Comparison of ENCODE assay signal across 19 cellular contexts in genomic region chr6:73073238-73073637, GRCh38.
DNase-seq lines count a peak whose midpoint lies in the region; TF ChIP-seq lines count a peak whose summit lies in the region.
"Had no signal": no experiment of that assay in that cellular context is flagged by ENCODE, and none has a peak within 500 bp of the region (broad histone marks: within the 10 kb centered on the region; RNA-seq: fewer than 3 reads in every experiment).

No MANE protein-coding gene starts in this region.

- H3K27me3 ChIP-seq in breast epithelium, result no peaks in the 10 kb centered on the region
- H3K27me3 ChIP-seq in mammary epithelial cell (ENCODE audit: insufficient read depth, low read length), result no peaks in the 10 kb centered on the region
- H3K27me3 ChIP-seq in osteoblast (ENCODE audit: insufficient read depth, low read length), result no peaks in the 10 kb centered on the region
- H3K27me3 ChIP-seq: Peyer's patch had no signal

- H3K27ac ChIP-seq in breast epithelium (no peak overlapping the region), mammary epithelial cell (ENCODE audit: insufficient read depth, low read depth, low read length) (no peak overlapping the region), osteoblast (ENCODE audit: low read depth, low read length) (peak overlapping the region; percentile 0), substantia nigra (ENCODE audit: low read depth, low read length, poor library complexity, severe bottlenecking) (no peak overlapping the region)
- H3K27ac ChIP-seq: Peyer's patch had no signal

- H3K36me3 Mint-ChIP-seq in MCF 10A (ENCODE audit: insufficient read depth, unreplicated experiment), result no peaks in the 10 kb centered on the region
- H3K36me3 Mint-ChIP-seq: CD4-positive, CD25-positive, alpha-beta regulatory T cell had no signal

- H3K4me2 ChIP-seq in mammary epithelial cell (ENCODE audit: insufficient read depth, low read depth, low read length), result no peak overlapping the region
- no peak overlapping the region for H3K4me2 ChIP-seq in osteoblast (ENCODE audit: insufficient read depth, low read length)

- intact Hi-C loops in MCF 10A (cut with micrococcal nuclease) (no loop called here), breast epithelium (cut with DNase I; ENCODE audit: low total_unique reads) (no loop called here), mammary epithelial cell (cut with micrococcal nuclease) (no loop called here)

- H3K9me3 ChIP-seq in breast epithelium, result no peaks in the 10 kb centered on the region
- H3K9me3 ChIP-seq in mammary epithelial cell (replicated peaks; ENCODE audit: insufficient read depth, low read length), result no peaks in the 10 kb centered on the region
- no peaks in the 10 kb centered on the region for H3K9me3 ChIP-seq in osteoblast (ENCODE audit: low read depth, low read length)
- H3K9me3 ChIP-seq: Peyer's patch had no signal

- TF ChIP-seq CTCF in MCF 10A (IDR thresholded peaks at IDR 0.05; ENCODE audit: unreplicated experiment), result no peak
- TF ChIP-seq CTCF in breast epithelium (IDR thresholded peaks at IDR 0.05), result no peak
- no peak for TF ChIP-seq CTCF in mammary epithelial cell (conservative IDR thresholded peaks at IDR 0.05 in 1 of 2, IDR thresholded peaks at IDR 0.05 in 1 of 2; ENCODE audit: extremely low read depth in 1 of 2, insufficient read depth in 1 of 2, low read depth in 1 of 2, low read length in 2 of 2)
- no peak for TF ChIP-seq CTCF in osteoblast (IDR thresholded peaks at IDR 0.05; ENCODE audit: extremely low read depth, low read depth, low read length)

- dilution Hi-C loops in mammary epithelial cell (cut with HindIII; ENCODE audit: low sequenced_read_pairs), result no loop called here

- H3K4me3 Mint-ChIP-seq in MCF 10A (ENCODE audit: unreplicated experiment), result no peak overlapping the region
- H3K4me3 Mint-ChIP-seq: CD4-positive, CD25-positive, alpha-beta regulatory T cell had no signal

- H3K4me1 ChIP-seq in breast epithelium, result no peaks in the 10 kb centered on the region
- no peaks in the 10 kb centered on the region for H3K4me1 ChIP-seq in mammary epithelial cell (ENCODE audit: insufficient read depth, low read length)
- H3K4me1 ChIP-seq in osteoblast (ENCODE audit: insufficient read depth, low read length), result peaks cover 9% of the 10 kb centered on the region
- H3K4me1 ChIP-seq: Peyer's patch had no signal

- H3K4me3 ChIP-seq in breast epithelium (no peak overlapping the region), mammary epithelial cell (replicated peaks in 1 of 3; ENCODE audit: insufficient read depth in 1 of 3, low read depth in 2 of 3, low read length in 3 of 3) (no peak overlapping the region), osteoblast (ENCODE audit: insufficient read depth, low read length) (no peak overlapping the region)
- H3K4me3 ChIP-seq: Peyer's patch had no signal

- in situ Hi-C loops in mammary epithelial cell (cut with MboI; ENCODE audit: low sequenced_read_pairs in 2 of 2), result no loop called here

- WGBS in mammary epithelial cell (ENCODE audit: low coverage, missing lambda C conversion rate), result 92% methylated on average over 2 of the region's 2 CpGs

- BruUV-seq in MCF 10A (replicated peaks; lab: Mats Ljungman, UMichigan) (no TSS peak), mammary epithelial cell (replicated peaks; lab: Mats Ljungman, UMichigan) (no TSS peak)

- CTCF ChIA-PET in MCF 10A (lab: Yijun Ruan, JAX) (interaction anchor here (1.0 to 1.1 kb wide), 2 partner anchors 15 to 69 kb away, joined by 3 to 4 read pairs; no protein-coding TSS in a partner anchor), mammary epithelial cell (lab: Charles Lee; ENCODE audit: low non-redundant PET) (no interaction called here)

- DNase-seq in MCF 10A (ENCODE audit: unreplicated experiment) (peak; percentile 14), breast epithelium (ENCODE audit: low spot score in 2 of 2) (no peak), M059J (ENCODE audit: low read depth) (peak; percentile 59), mammary epithelial cell (peak; percentile 10), osteoblast (ENCODE audit: insufficient read length, low spot score, missing footprints) (no peak), substantia nigra (lab: John Stamatoyannopoulos, UW) (no peak), GM19238 (ENCODE audit: insufficient read length, low spot score) (no peak), NCI-H2196 treated with DMSO at 0.1 percent for 48 hours (lab: John Stamatoyannopoulos, UW; ENCODE audit: unreplicated experiment) (no peak)
- DNase-seq: CD4-positive, CD25-positive, alpha-beta regulatory T cell; DMS79 treated with DMSO at 0.1 percent for 48 hours; H7; Karpas-422; MV-4-11; NCI-H1436; NCI-H2081 treated with DMSO at 0.1 percent for 48 hours; NCI-H226; NCI-H69; Peyer's patch; SIG-M5 had no signal

- H3K9ac ChIP-seq in mammary epithelial cell (ENCODE audit: insufficient read depth, low read length), result no peak overlapping the region

- H3K4me1 Mint-ChIP-seq in MCF 10A (ENCODE audit: insufficient read depth, unreplicated experiment), result no peaks in the 10 kb centered on the region
- H3K4me1 Mint-ChIP-seq: CD4-positive, CD25-positive, alpha-beta regulatory T cell had no signal

- H3K27me3 Mint-ChIP-seq in MCF 10A (ENCODE audit: insufficient read depth, unreplicated experiment), result no peaks in the 10 kb centered on the region
- H3K27me3 Mint-ChIP-seq: CD4-positive, CD25-positive, alpha-beta regulatory T cell had no signal

- POLR2A ChIA-PET in MCF 10A (lab: Yijun Ruan, JAX), result interaction anchor here (0.7 kb wide), 1 partner anchor 31 kb away, joined by 3 read pairs; no protein-coding TSS in a partner anchor

- no peak for TF ChIP-seq POLR2A in breast epithelium (IDR thresholded peaks at IDR 0.05)

- no peaks in the 10 kb centered on the region for H4K20me1 ChIP-seq in mammary epithelial cell (ENCODE audit: insufficient read depth, low read length)
- H4K20me1 ChIP-seq in osteoblast (ENCODE audit: insufficient read depth, low read length), result no peaks in the 10 kb centered on the region

- H3K79me2 ChIP-seq in mammary epithelial cell (ENCODE audit: insufficient read depth, low read length) (no peaks in the 10 kb centered on the region), osteoblast (ENCODE audit: insufficient read depth, low read length) (no peaks in the 10 kb centered on the region)

- H2AFZ ChIP-seq in mammary epithelial cell (ENCODE audit: low read depth, low read length) (no peak overlapping the region), osteoblast (ENCODE audit: low read length) (no peak overlapping the region)

- no peak overlapping the region for H3K27ac Mint-ChIP-seq in MCF 10A (ENCODE audit: low read depth, unreplicated experiment)
- H3K27ac Mint-ChIP-seq: CD4-positive, CD25-positive, alpha-beta regulatory T cell had no signal

- H3K9me3 Mint-ChIP-seq in MCF 10A (ENCODE audit: unreplicated experiment), result no peaks in the 10 kb centered on the region
- H3K9me3 Mint-ChIP-seq: CD4-positive, CD25-positive, alpha-beta regulatory T cell had no signal

- no peaks in the 10 kb centered on the region for H3K36me3 ChIP-seq in breast epithelium
- H3K36me3 ChIP-seq in mammary epithelial cell (ENCODE audit: insufficient read depth, low read length), result no peaks in the 10 kb centered on the region
- H3K36me3 ChIP-seq in osteoblast (ENCODE audit: insufficient read depth, low read length), result no peaks in the 10 kb centered on the region
- H3K36me3 ChIP-seq: Peyer's patch had no signal

Comparison
In these comparisons a context has a peak if more than half of its experiments do, and no peak if none do; other contexts are left out.
1. DNase-seq: peak in MCF 10A (single experiment), M059J (single experiment) and mammary epithelial cell (single experiment); none in breast epithelium (0 of 2), osteoblast (single experiment), substantia nigra (0 of 49), GM19238 (single experiment) and NCI-H2196 treated with DMSO at 0.1 percent for 48 hours (single experiment).